2 cellular contexts compared by ENCODE assay signal in genomic region chr5:84344788-84345187, GRCh38.
TF ChIP-seq lines count a peak whose summit lies in the region.

No MANE protein-coding gene starts in this region.

TF ChIP-seq in A549, 52 proteins besides CTCF, POLR2A, EP300 and RAD21 (continued from another document):
- peak; percentile 54 for TF ChIP-seq MAFK (IDR thresholded peaks at IDR 0.05; ENCODE audit: partially characterized antibody)
- TF ChIP-seq CHD2 (IDR thresholded peaks at IDR 0.05; ENCODE audit: low read length, partially characterized antibody) = no peak
- TF ChIP-seq FOXS1 (CRISPR knock-in tag; IDR thresholded peaks at IDR 0.05) = no peak
- no peak for TF ChIP-seq EHMT2 (IDR thresholded peaks at IDR 0.05; ENCODE audit: low read depth)

TF ChIP-seq in K562, 482 proteins besides CTCF, POLR2A, EP300 and RAD21 (continued from another document):
- TF ChIP-seq HNRNPLL (IDR thresholded peaks at IDR 0.05; ENCODE audit: low read depth, low read length, poor library complexity, severe bottlenecking) = no peak
